Comparison of ENCODE assay signal across 10 cellular contexts in genomic region chr12:106309671-106310313, GRCh38. TPM values are rescaled to one million over a fixed set of nuclear protein-coding genes. Genes with fewer than 3 reads are reported as not detected.
DNase-seq lines count a peak whose midpoint lies in the region; ATAC-seq and TF ChIP-seq lines count a peak whose summit lies in the region.
"Had no signal": no experiment of that assay in that cellular context is flagged by ENCODE, and none has a peak within 500 bp of the region (broad histone marks: within the 10 kb centered on the region; RNA-seq: fewer than 3 reads in every experiment).

No MANE protein-coding gene starts in this region.

- no peaks in the 10 kb centered on the region for H3K9me3 ChIP-seq in T-helper 17 cell (ENCODE audit: control insufficient read depth, low read length, poor library complexity, severe bottlenecking)

- TF ChIP-seq CTCF in lower leg skin (IDR thresholded peaks at IDR 0.05), result no peak

- TF ChIP-seq POLR2A in lower leg skin (IDR thresholded peaks at IDR 0.05), result no peak

- intact Hi-C loops in left cardiac atrium (cut with DNase I), result no loop called here
- intact Hi-C loops in lower leg skin (cut with DNase I; ENCODE audit: low total_unique reads), result no loop called here

- H3K27me3 Mint-ChIP-seq in T-helper 17 cell, result no peaks in the 10 kb centered on the region

- H3K36me3 Mint-ChIP-seq in T-helper 17 cell (ENCODE audit: low read depth), result peaks cover 12% of the 10 kb centered on the region

- H3K4me1 Mint-ChIP-seq in T-helper 17 cell, result peaks cover 57% of the 10 kb centered on the region

- H3K27ac Mint-ChIP-seq in T-helper 17 cell, result peak overlapping the region; percentile 86

- ATAC-seq in T-helper 17 cell, result no peak
- ATAC-seq in left cardiac atrium, result peak; percentile 36 to 61
- ATAC-seq in esophagus mucosa, result no peak

- no peak overlapping the region for H3K4me3 Mint-ChIP-seq in T-helper 17 cell

- no peak overlapping the region for H3K4me3 ChIP-seq in skeletal muscle cell (ENCODE audit: low read depth, low read length)
- no peak overlapping the region for H3K4me3 ChIP-seq in lower leg skin (ENCODE audit: low read depth, poor library complexity, severe bottlenecking)

- peak; percentile 85 for DNase-seq in EH (ENCODE audit: low read depth)
- no peak for DNase-seq in T-helper 17 cell
- DNase-seq in left cardiac atrium, result no peak
- DNase-seq in skeletal muscle cell (ENCODE audit: low read depth), result peak; percentile 25
- no peak for DNase-seq in DMS153 treated with DMSO at 0.1 percent for 48 hours (lab: John Stamatoyannopoulos, UW; ENCODE audit: unreplicated experiment)
- no peak for DNase-seq in NCI-H1436 (lab: John Stamatoyannopoulos, UW)
- DNase-seq in lower leg skin (ENCODE audit: low spot score in 2 of 2), result no peak
- DNase-seq: activated CD4-positive, alpha-beta T cell treated with anti-CD3 and anti-CD28 coated beads, Interleukin-2, amount 50 U/mL, for 48 hours; NCI-H1092 treated with DMSO at 0.1 percent for 48 hours had no signal

- 69 to 70% methylated on average over 5 of the region's 5 CpGs for WGBS in lower leg skin, 2 donors

RNA-seq across cellular contexts. Expression of gene TCP11L2, which starts 7.3 kb away (rescaled TPM):
- total RNA-seq in T-helper 17 cell (100 to 1,000 TPM; 134 to 148 TPM), left cardiac atrium (10 to 100 TPM; 41.5 to 52.5 TPM), esophagus mucosa (35.3 TPM), lower leg skin (10 to 100 TPM; 55.5 to 81.4 (median 72.7) TPM)

RNA-seq across cellular contexts. Expression of gene POLR3B, which starts 47.8 kb away (rescaled TPM):
- 1 to 10 TPM; 4.0 to 9.2 TPM for total RNA-seq in T-helper 17 cell
- total RNA-seq in left cardiac atrium, result 1 to 10 TPM; 6.6 to 7.5 TPM
- total RNA-seq in esophagus mucosa, result 9.4 TPM
- total RNA-seq in lower leg skin, result 10 to 100 TPM in 3 of 4 donors, 1 to 10 TPM in 1; 9.4 to 12.9 (median 12.1) TPM

Comparison
In these comparisons a context has a peak if more than half of its experiments do, and no peak if none do; other contexts are left out.
1. DNase-seq: peak in EH (single experiment) and skeletal muscle cell (single experiment); none in T-helper 17 cell (0 of 3), left cardiac atrium (single experiment), DMS153 treated with DMSO at 0.1 percent for 48 hours (single experiment), NCI-H1436 (single experiment) and lower leg skin (0 of 2).
2. ATAC-seq: peak in left cardiac atrium (2 of 2); none in T-helper 17 cell (single experiment) and esophagus mucosa (single experiment).